1 cellular context compared by ENCODE assay signal in the genomic region with DNA sequence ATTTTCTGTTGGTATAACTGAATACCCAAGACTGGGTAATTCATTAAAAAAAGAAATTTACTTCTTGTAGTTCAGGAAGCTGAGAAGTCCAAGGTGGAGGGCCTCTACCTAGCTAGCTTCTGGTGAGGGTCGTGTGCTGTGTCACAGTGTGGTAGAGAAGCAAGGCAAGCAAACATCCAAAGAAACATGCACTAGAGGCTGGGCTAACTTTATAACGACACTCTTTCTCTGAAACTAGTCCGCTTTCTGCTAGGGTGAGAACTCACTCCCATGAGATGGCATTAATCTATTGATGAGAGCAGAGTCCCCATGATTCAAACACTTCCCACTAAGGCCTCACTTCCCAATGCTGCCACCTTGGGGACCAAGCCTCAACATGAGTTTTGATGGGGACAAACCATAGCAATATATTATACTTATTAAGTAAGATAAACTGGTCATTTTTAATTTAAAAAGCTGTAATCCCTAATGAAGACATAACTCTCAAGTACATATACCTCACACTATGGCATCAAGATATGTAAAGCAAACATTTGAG.
TF ChIP-seq lines count a peak whose summit lies in the region.

No MANE protein-coding gene starts in this region.

TF ChIP-seq in A549, 52 proteins besides CTCF, POLR2A, EP300 and RAD21 (continued from another document):
- TF ChIP-seq, protein P1, sequence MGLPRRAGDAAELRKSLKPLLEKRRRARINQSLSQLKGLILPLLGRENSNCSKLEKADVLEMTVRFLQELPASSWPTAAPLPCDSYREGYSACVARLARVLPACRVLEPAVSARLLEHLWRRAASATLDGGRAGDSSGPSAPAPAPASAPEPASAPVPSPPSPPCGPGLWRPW (IDR thresholded peaks at IDR 0.05), result no peak
- TF ChIP-seq JUN (IDR thresholded peaks at IDR 0.05), result no peak
TF ChIP-seq in A549: peak in this region for 0.
